In the genomic region with DNA sequence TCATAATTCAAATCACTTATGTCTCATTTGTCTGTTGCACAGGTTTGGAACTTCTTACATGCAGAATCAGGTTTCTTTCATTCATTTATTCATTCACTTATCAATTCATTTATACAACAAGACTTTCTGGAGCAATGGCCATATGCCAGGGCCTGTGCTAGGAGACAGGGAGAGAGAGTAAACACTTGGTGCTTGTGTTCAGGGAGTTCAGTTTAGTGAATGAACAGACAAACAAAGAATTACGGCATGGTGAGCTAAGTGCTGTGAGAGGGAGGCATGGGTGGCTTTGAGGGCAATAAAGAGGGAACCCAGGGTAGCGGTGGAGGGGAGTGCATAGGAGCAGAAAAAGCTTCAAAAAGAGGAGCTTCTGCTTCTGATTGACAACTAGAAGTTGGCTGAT, we compare ENCODE assay signal across 1 cellular context.
TF ChIP-seq lines count a peak whose summit lies in the region.

No MANE protein-coding gene starts in this region.

TF ChIP-seq in HepG2, 621 proteins besides CTCF, POLR2A, EP300 and RAD21 (continues in another document):
- peak; percentile 67 for TF ChIP-seq FOXA3 (CRISPR knock-in tag; IDR thresholded peaks at IDR 0.05)
- TF ChIP-seq, protein P1, sequence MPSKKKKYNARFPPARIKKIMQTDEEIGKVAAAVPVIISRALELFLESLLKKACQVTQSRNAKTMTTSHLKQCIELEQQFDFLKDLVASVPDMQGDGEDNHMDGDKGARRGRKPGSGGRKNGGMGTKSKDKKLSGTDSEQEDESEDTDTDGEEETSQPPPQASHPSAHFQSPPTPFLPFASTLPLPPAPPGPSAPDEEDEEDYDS (CRISPR knock-in tag; IDR thresholded peaks at IDR 0.05): 0 out of 2 replicates have a peak, but pooled peaks have one; percentile 35
- no peak for TF ChIP-seq YY1 (IDR thresholded peaks at IDR 0.05; ENCODE audit: insufficient read depth, insufficient replicate concordance, low read depth, low read length)
- TF ChIP-seq ZNF891 (CRISPR knock-in tag; IDR thresholded peaks at IDR 0.05): no peak
- TF ChIP-seq SUZ12 (IDR thresholded peaks at IDR 0.05; ENCODE audit: low read depth, low read length): no peak
- no peak for TF ChIP-seq ARNT (IDR thresholded peaks at IDR 0.05)
- TF ChIP-seq GATAD2A (CRISPR knock-in tag; IDR thresholded peaks at IDR 0.05): 0 out of 2 replicates have a peak, but pooled peaks have one; percentile 37
- peak; percentile 42; the same call in 1 of the 2 replicates for TF ChIP-seq SAP130 (CRISPR knock-in tag; IDR thresholded peaks at IDR 0.05; ENCODE audit: low read depth)
- TF ChIP-seq, protein P2, sequence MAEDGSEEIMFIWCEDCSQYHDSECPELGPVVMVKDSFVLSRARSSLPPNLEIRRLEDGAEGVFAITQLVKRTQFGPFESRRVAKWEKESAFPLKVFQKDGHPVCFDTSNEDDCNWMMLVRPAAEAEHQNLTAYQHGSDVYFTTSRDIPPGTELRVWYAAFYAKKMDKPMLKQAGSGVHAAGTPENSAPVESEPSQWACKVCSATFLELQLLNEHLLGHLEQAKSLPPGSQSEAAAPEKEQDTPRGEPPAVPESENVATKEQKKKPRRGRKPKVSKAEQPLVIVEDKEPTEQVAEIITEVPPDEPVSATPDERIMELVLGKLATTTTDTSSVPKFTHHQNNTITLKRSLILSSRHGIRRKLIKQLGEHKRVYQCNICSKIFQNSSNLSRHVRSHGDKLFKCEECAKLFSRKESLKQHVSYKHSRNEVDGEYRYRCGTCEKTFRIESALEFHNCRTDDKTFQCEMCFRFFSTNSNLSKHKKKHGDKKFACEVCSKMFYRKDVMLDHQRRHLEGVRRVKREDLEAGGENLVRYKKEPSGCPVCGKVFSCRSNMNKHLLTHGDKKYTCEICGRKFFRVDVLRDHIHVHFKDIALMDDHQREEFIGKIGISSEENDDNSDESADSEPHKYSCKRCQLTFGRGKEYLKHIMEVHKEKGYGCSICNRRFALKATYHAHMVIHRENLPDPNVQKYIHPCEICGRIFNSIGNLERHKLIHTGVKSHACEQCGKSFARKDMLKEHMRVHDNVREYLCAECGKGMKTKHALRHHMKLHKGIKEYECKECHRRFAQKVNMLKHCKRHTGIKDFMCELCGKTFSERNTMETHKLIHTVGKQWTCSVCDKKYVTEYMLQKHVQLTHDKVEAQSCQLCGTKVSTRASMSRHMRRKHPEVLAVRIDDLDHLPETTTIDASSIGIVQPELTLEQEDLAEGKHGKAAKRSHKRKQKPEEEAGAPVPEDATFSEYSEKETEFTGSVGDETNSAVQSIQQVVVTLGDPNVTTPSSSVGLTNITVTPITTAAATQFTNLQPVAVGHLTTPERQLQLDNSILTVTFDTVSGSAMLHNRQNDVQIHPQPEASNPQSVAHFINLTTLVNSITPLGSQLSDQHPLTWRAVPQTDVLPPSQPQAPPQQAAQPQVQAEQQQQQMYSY (CRISPR knock-in tag; IDR thresholded peaks at IDR 0.05): no peak
- TF ChIP-seq SOX13 (IDR thresholded peaks at IDR 0.05): no peak
- TF ChIP-seq SOX13 (CRISPR knock-in tag; conservative IDR thresholded peaks at IDR 0.05 in 1 of 2, IDR thresholded peaks at IDR 0.05 in 1 of 2): peak in 1 of 2 experiments; percentile 39; a peak in 1 of 4 replicates
- TF ChIP-seq, protein P3, sequence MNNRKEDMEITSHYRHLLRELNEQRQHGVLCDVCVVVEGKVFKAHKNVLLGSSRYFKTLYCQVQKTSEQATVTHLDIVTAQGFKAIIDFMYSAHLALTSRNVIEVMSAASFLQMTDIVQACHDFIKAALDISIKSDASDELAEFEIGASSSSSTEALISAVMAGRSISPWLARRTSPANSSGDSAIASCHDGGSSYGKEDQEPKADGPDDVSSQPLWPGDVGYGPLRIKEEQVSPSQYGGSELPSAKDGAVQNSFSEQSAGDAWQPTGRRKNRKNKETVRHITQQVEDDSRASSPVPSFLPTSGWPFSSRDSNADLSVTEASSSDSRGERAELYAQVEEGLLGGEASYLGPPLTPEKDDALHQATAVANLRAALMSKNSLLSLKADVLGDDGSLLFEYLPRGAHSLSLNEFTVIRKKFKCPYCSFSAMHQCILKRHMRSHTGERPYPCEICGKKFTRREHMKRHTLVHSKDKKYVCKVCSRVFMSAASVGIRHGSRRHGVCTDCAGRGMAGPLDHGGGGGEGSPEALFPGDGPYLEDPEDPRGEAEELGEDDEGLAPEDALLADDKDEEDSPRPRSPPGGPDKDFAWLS (CRISPR knock-in tag; IDR thresholded peaks at IDR 0.05; ENCODE audit: borderline replicate concordance): no peak
- TF ChIP-seq GZF1 (CRISPR knock-in tag; IDR thresholded peaks at IDR 0.05): peak; percentile 87
- TF ChIP-seq ZSCAN21 (CRISPR knock-in tag; IDR thresholded peaks at IDR 0.05; ENCODE audit: borderline replicate concordance): no peak
- peak; percentile 51; the same call in 1 of the 2 replicates for TF ChIP-seq ZNF292 (CRISPR knock-in tag; IDR thresholded peaks at IDR 0.05; ENCODE audit: borderline replicate concordance, low read depth)
- 0 out of 2 replicates have a peak, but pooled peaks have one; percentile 23 for TF ChIP-seq HDAC2 (CRISPR knock-in tag; IDR thresholded peaks at IDR 0.05)
- TF ChIP-seq HMG20A (CRISPR knock-in tag; IDR thresholded peaks at IDR 0.05; ENCODE audit: borderline replicate concordance): peak; percentile 33; the same call in 1 of the 2 replicates
- TF ChIP-seq, protein P4, sequence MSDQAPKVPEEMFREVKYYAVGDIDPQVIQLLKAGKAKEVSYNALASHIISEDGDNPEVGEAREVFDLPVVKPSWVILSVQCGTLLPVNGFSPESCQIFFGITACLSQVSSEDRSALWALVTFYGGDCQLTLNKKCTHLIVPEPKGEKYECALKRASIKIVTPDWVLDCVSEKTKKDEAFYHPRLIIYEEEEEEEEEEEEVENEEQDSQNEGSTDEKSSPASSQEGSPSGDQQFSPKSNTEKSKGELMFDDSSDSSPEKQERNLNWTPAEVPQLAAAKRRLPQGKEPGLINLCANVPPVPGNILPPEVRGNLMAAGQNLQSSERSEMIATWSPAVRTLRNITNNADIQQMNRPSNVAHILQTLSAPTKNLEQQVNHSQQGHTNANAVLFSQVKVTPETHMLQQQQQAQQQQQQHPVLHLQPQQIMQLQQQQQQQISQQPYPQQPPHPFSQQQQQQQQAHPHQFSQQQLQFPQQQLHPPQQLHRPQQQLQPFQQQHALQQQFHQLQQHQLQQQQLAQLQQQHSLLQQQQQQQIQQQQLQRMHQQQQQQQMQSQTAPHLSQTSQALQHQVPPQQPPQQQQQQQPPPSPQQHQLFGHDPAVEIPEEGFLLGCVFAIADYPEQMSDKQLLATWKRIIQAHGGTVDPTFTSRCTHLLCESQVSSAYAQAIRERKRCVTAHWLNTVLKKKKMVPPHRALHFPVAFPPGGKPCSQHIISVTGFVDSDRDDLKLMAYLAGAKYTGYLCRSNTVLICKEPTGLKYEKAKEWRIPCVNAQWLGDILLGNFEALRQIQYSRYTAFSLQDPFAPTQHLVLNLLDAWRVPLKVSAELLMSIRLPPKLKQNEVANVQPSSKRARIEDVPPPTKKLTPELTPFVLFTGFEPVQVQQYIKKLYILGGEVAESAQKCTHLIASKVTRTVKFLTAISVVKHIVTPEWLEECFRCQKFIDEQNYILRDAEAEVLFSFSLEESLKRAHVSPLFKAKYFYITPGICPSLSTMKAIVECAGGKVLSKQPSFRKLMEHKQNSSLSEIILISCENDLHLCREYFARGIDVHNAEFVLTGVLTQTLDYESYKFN (CRISPR knock-in tag; conservative IDR thresholded peaks at IDR 0.05): 0 out of 2 replicates have a peak, but pooled peaks have one; percentile 12
- TF ChIP-seq, protein P5, sequence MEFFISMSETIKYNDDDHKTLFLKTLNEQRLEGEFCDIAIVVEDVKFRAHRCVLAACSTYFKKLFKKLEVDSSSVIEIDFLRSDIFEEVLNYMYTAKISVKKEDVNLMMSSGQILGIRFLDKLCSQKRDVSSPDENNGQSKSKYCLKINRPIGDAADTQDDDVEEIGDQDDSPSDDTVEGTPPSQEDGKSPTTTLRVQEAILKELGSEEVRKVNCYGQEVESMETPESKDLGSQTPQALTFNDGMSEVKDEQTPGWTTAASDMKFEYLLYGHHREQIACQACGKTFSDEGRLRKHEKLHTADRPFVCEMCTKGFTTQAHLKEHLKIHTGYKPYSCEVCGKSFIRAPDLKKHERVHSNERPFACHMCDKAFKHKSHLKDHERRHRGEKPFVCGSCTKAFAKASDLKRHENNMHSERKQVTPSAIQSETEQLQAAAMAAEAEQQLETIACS (CRISPR knock-in tag; IDR thresholded peaks at IDR 0.05): no peak
- TF ChIP-seq RXRB (CRISPR knock-in tag; IDR thresholded peaks at IDR 0.05; ENCODE audit: borderline replicate concordance): 0 out of 2 replicates have a peak, but pooled peaks have one; percentile 24
- peak; percentile 31; the same call in 1 of the 2 replicates for TF ChIP-seq FOXO1 (CRISPR knock-in tag; IDR thresholded peaks at IDR 0.05)
- TF ChIP-seq, protein P6, sequence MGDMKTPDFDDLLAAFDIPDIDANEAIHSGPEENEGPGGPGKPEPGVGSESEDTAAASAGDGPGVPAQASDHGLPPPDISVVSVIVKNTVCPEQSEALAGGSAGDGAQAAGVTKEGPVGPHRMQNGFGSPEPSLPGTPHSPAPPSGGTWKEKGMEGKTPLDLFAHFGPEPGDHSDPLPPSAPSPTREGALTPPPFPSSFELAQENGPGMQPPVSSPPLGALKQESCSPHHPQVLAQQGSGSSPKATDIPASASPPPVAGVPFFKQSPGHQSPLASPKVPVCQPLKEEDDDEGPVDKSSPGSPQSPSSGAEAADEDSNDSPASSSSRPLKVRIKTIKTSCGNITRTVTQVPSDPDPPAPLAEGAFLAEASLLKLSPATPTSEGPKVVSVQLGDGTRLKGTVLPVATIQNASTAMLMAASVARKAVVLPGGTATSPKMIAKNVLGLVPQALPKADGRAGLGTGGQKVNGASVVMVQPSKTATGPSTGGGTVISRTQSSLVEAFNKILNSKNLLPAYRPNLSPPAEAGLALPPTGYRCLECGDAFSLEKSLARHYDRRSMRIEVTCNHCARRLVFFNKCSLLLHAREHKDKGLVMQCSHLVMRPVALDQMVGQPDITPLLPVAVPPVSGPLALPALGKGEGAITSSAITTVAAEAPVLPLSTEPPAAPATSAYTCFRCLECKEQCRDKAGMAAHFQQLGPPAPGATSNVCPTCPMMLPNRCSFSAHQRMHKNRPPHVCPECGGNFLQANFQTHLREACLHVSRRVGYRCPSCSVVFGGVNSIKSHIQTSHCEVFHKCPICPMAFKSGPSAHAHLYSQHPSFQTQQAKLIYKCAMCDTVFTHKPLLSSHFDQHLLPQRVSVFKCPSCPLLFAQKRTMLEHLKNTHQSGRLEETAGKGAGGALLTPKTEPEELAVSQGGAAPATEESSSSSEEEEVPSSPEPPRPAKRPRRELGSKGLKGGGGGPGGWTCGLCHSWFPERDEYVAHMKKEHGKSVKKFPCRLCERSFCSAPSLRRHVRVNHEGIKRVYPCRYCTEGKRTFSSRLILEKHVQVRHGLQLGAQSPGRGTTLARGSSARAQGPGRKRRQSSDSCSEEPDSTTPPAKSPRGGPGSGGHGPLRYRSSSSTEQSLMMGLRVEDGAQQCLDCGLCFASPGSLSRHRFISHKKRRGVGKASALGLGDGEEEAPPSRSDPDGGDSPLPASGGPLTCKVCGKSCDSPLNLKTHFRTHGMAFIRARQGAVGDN (CRISPR knock-in tag; IDR thresholded peaks at IDR 0.05): no peak
- 0 out of 2 replicates have a peak, but pooled peaks have one; percentile 22 for TF ChIP-seq ZFX (CRISPR knock-in tag; IDR thresholded peaks at IDR 0.05; ENCODE audit: low read depth)
- TF ChIP-seq, protein P7, sequence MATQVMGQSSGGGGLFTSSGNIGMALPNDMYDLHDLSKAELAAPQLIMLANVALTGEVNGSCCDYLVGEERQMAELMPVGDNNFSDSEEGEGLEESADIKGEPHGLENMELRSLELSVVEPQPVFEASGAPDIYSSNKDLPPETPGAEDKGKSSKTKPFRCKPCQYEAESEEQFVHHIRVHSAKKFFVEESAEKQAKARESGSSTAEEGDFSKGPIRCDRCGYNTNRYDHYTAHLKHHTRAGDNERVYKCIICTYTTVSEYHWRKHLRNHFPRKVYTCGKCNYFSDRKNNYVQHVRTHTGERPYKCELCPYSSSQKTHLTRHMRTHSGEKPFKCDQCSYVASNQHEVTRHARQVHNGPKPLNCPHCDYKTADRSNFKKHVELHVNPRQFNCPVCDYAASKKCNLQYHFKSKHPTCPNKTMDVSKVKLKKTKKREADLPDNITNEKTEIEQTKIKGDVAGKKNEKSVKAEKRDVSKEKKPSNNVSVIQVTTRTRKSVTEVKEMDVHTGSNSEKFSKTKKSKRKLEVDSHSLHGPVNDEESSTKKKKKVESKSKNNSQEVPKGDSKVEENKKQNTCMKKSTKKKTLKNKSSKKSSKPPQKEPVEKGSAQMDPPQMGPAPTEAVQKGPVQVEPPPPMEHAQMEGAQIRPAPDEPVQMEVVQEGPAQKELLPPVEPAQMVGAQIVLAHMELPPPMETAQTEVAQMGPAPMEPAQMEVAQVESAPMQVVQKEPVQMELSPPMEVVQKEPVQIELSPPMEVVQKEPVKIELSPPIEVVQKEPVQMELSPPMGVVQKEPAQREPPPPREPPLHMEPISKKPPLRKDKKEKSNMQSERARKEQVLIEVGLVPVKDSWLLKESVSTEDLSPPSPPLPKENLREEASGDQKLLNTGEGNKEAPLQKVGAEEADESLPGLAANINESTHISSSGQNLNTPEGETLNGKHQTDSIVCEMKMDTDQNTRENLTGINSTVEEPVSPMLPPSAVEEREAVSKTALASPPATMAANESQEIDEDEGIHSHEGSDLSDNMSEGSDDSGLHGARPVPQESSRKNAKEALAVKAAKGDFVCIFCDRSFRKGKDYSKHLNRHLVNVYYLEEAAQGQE (IDR thresholded peaks at IDR 0.05; ENCODE audit: borderline replicate concordance in 1 of 2, low read depth in 1 of 2, low read length in 2 of 2): no peak
- no peak for TF ChIP-seq KLF12 (CRISPR knock-in tag; IDR thresholded peaks at IDR 0.05; ENCODE audit: borderline replicate concordance)
- TF ChIP-seq, protein P8, sequence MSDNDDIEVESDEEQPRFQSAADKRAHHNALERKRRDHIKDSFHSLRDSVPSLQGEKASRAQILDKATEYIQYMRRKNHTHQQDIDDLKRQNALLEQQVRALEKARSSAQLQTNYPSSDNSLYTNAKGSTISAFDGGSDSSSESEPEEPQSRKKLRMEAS (IDR thresholded peaks at IDR 0.05): peak; percentile 32; the same call in 1 of the 2 replicates
- TF ChIP-seq ZNF24 (IDR thresholded peaks at IDR 0.05): peak; percentile 27; the same call in 1 of the 2 replicates
- no peak for TF ChIP-seq FOXP1 (IDR thresholded peaks at IDR 0.05)
- TF ChIP-seq FOXP1 (CRISPR knock-in tag; IDR thresholded peaks at IDR 0.05): peak; percentile 60
- TF ChIP-seq ZNF343 (CRISPR knock-in tag; IDR thresholded peaks at IDR 0.05): no peak
- no peak for TF ChIP-seq ZNF792 (CRISPR knock-in tag; IDR thresholded peaks at IDR 0.05)
- TF ChIP-seq MTF2 (CRISPR knock-in tag; IDR thresholded peaks at IDR 0.05; ENCODE audit: borderline replicate concordance): no peak
- TF ChIP-seq FOXA1 (IDR thresholded peaks at IDR 0.05): no peak
- peak; percentile 69 for TF ChIP-seq FOXA1 (CRISPR knock-in tag; IDR thresholded peaks at IDR 0.05)
- 0 out of 2 replicates have a peak, but pooled peaks have one; percentile 22 for TF ChIP-seq THAP11 (CRISPR knock-in tag; IDR thresholded peaks at IDR 0.05)
